17 cellular contexts compared by ENCODE assay signal in the genomic region with DNA sequence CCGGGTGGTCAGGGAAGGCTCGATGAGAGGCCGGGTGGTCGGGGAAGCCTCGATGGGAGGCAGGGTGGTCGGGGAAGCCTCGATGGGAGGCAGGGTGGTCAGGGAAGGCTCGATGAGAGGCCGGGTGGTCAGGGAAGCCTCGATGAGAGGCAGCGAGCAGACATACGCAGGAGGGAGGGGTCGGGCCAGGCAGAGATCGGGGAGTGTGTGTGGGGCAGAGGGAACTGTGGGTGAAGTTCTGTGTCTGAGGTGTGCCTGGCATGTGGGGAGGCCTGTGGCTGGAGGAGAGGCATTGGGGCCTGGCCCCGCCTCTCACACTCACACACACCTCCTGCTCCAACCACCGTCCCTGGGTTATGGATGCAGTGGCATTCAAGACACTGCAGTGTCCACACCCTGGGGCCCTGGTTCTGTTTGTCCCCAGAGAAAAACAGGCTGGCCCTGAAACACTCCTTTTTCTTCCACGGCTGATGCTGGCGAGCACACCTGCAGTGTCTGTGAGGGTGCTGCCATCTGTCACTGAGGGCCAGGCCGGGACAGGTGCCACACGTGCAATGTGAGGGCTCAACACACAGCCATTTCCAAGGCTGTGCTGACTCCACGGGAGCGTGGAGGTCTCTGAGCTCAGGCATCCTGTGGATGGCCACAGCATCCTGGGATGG. TPM values are rescaled to one million over a fixed set of nuclear protein-coding genes. Genes with fewer than 3 reads are reported as not detected.
DNase-seq lines count a peak whose midpoint lies in the region; ATAC-seq and TF ChIP-seq lines count a peak whose summit lies in the region.
"Had no signal": no experiment of that assay in that cellular context is flagged by ENCODE, and none has a peak within 500 bp of the region (broad histone marks: within the 10 kb centered on the region; RNA-seq: fewer than 3 reads in every experiment).

No MANE protein-coding gene starts in this region.

- CTCF ChIA-PET in Panc1 (lab: Charles Lee): no interaction called here

- 66% methylated on average over 12 of the region's 22 CpGs for WGBS in right lobe of liver (ENCODE audit: insufficient coverage, low coverage, low lambda C conversion rate, missing lambda C conversion rate)

- DNase-seq in right atrium auricular region (ENCODE audit: low spot score) (peak; percentile 26), cardiac septum (ENCODE audit: low spot score) (no peak), Panc1 (ENCODE audit: low read depth, low spot score) (no peak), glutamatergic neuron (peak; percentile 14), right lobe of liver (no peak), dermis blood vessel endothelial cell (no peak), SHP77 treated with DMSO at 0.1 percent for 48 hours (lab: John Stamatoyannopoulos, UW) (no peak)
- DNase-seq in activated naive CD4-positive, alpha-beta T cell treated with anti-CD3 and anti-CD28 coated beads, Interleukin-2, amount 50 U/mL, for 72 hours (ENCODE audit: low spot score in 2 of 2): no peak
- DNase-seq: CD4-positive, CD25-positive, alpha-beta regulatory T cell; EL; MV-4-11; NCI-H146; NCI-H524; PC-3; SK-N-SH had no signal

- H3K36me3 ChIP-seq in right atrium auricular region (no peaks in the 10 kb centered on the region), Panc1 (ENCODE audit: control insufficient read depth, insufficient read depth, low read length) (no peaks in the 10 kb centered on the region), right lobe of liver (no peaks in the 10 kb centered on the region)

- POLR2A ChIA-PET in Panc1 (lab: Charles Lee): no interaction called here

- intact Hi-C loops in cardiac septum (cut with DNase I): no loop called here
- intact Hi-C loops in Panc1 (cut with micrococcal nuclease; ENCODE audit: unreplicated experiment): no loop called here
- intact Hi-C loops in right lobe of liver (cut with DNase I): no loop called here

- H3K4me1 ChIP-seq in right atrium auricular region: no peaks in the 10 kb centered on the region
- H3K4me1 ChIP-seq in Panc1 (ENCODE audit: control insufficient read depth, insufficient read depth, low read length): peaks cover 18% of the 10 kb centered on the region
- H3K4me1 ChIP-seq in right lobe of liver: no peaks in the 10 kb centered on the region

- H3K9me3 ChIP-seq in right atrium auricular region (no peaks in the 10 kb centered on the region), Panc1 (ENCODE audit: control insufficient read depth, insufficient read depth, low read depth, low read length) (no peaks in the 10 kb centered on the region), right lobe of liver (no peaks in the 10 kb centered on the region)
- H3K9me3 ChIP-seq: SK-N-SH had no signal

- peaks cover 7% of the 10 kb centered on the region for H3K27me3 Mint-ChIP-seq in glutamatergic neuron (ENCODE audit: unreplicated experiment)

- no TSS peak for BruUV-seq in Panc1 (replicated peaks; lab: Mats Ljungman, UMichigan)

- H3K4me1 Mint-ChIP-seq in glutamatergic neuron (ENCODE audit: low read depth, unreplicated experiment): peaks cover 27% of the 10 kb centered on the region
- H3K4me1 Mint-ChIP-seq: CD4-positive, CD25-positive, alpha-beta regulatory T cell; IgD-negative memory B cell had no signal

- TF ChIP-seq POLR2A in right lobe of liver (IDR thresholded peaks at IDR 0.05): no peak

- no peak overlapping the region for H3K4me3 ChIP-seq in right atrium auricular region
- H3K4me3 ChIP-seq in Panc1 (ENCODE audit: low read depth in 2 of 2, low read length in 2 of 2): no peak overlapping the region
- H3K4me3 ChIP-seq in right lobe of liver: no peak overlapping the region

- no peak overlapping the region for H3K27ac Mint-ChIP-seq in glutamatergic neuron (ENCODE audit: unreplicated experiment)
- H3K27ac Mint-ChIP-seq in activated naive CD4-positive, alpha-beta T cell treated with anti-CD3 and anti-CD28 coated beads, Interleukin-2, amount 50 U/mL, for 72 hours: no peak overlapping the region
- H3K27ac Mint-ChIP-seq: CD4-positive, CD25-positive, alpha-beta regulatory T cell; IgD-negative memory B cell had no signal

- H3K9me3 Mint-ChIP-seq in glutamatergic neuron (ENCODE audit: unreplicated experiment): peaks cover 2% of the 10 kb centered on the region
- peaks cover 0 to 2% of the 10 kb centered on the region in 2 donors for H3K9me3 Mint-ChIP-seq in activated naive CD4-positive, alpha-beta T cell treated with anti-CD3 and anti-CD28 coated beads, Interleukin-2, amount 50 U/mL, for 72 hours
- H3K9me3 Mint-ChIP-seq: IgD-negative memory B cell had no signal

- in situ Hi-C loops in Panc1 (cut with HindIII; ENCODE audit: low pct_unique_long_range_greater_than_20kb, low sequenced_read_pairs): no loop called here

- H3K27ac ChIP-seq in right atrium auricular region: no peak overlapping the region
- H3K27ac ChIP-seq in Panc1 (ENCODE audit: low read length): no peak overlapping the region
- H3K27ac ChIP-seq in right lobe of liver: no peak overlapping the region

- ATAC-seq in Panc1: peak; percentile 49; the same call in 1 of the 2 replicates
- ATAC-seq in right lobe of liver: no peak
- ATAC-seq in activated naive CD4-positive, alpha-beta T cell treated with anti-CD3 and anti-CD28 coated beads, Interleukin-2, amount 50 U/mL, for 72 hours: no peak
- ATAC-seq: PC-3 had no signal

- TF ChIP-seq CTCF in right atrium auricular region (IDR thresholded peaks at IDR 0.05) (no peak), Panc1 (IDR thresholded peaks at IDR 0.05) (no peak), glutamatergic neuron (IDR thresholded peaks at IDR 0.05; ENCODE audit: partially characterized antibody, unreplicated experiment) (no peak), right lobe of liver (IDR thresholded peaks at IDR 0.05) (no peak)

- H3K36me3 Mint-ChIP-seq in glutamatergic neuron (ENCODE audit: unreplicated experiment): no peaks in the 10 kb centered on the region
- H3K36me3 Mint-ChIP-seq in activated naive CD4-positive, alpha-beta T cell treated with anti-CD3 and anti-CD28 coated beads, Interleukin-2, amount 50 U/mL, for 72 hours: no peaks in the 10 kb centered on the region
- H3K36me3 Mint-ChIP-seq: CD4-positive, CD25-positive, alpha-beta regulatory T cell; IgD-negative memory B cell had no signal

- no peak overlapping the region for H3K4me3 Mint-ChIP-seq in glutamatergic neuron (ENCODE audit: unreplicated experiment)
- H3K4me3 Mint-ChIP-seq: CD4-positive, CD25-positive, alpha-beta regulatory T cell; IgD-negative memory B cell had no signal

- H3K27me3 ChIP-seq in right atrium auricular region: no peaks in the 10 kb centered on the region
- no peaks in the 10 kb centered on the region; the same call in 1 of the 2 replicates for H3K27me3 ChIP-seq in Panc1 (ENCODE audit: control insufficient read depth, insufficient read depth, low read length)
- peaks cover 0 to under 1% of the 10 kb centered on the region in 2 donors for H3K27me3 ChIP-seq in right lobe of liver

RNA-seq across cellular contexts. Expression of gene PLEKHG4B, which starts 6.5 kb away (rescaled TPM):
- total RNA-seq in right atrium auricular region (under 1 TPM; 0.08 to 0.48 TPM), cardiac septum (0.03 TPM), Panc1 (2021; ENCODE audit: unreplicated experiment) (8.9 TPM), glutamatergic neuron (ENCODE audit: unreplicated experiment) (49.4 TPM), right lobe of liver (under 1 TPM in 2 of 6 experiments, not detected in 4; 0.13 to 0.18 TPM), dermis blood vessel endothelial cell (not detected in 2 replicates)
- 9.4 TPM for polyA plus RNA-seq in Panc1 (2012; ENCODE audit: insufficient read length)
- under 1 TPM in 1 of 2 donors, not detected in 1; 0.47 TPM for total RNA-seq in activated naive CD4-positive, alpha-beta T cell treated with anti-CD3 and anti-CD28 coated beads, Interleukin-2, amount 50 U/mL, for 72 hours
- total RNA-seq: CD4-positive, CD25-positive, alpha-beta regulatory T cell; T-helper 1 cell treated with Interleukin-12 subunit alpha and Interleukin-12 subunit beta and Interleukin-4 antibody, amounts not matched to agents 30 ng/mL and 1 ng/mL, for 36 hours had no signal
- polyA plus RNA-seq: CD4-positive, CD25-positive, alpha-beta regulatory T cell; IgD-negative memory B cell had no signal

Comparison
In these comparisons a context has a peak if more than half of its experiments do, and no peak if none do; other contexts are left out.
1. DNase-seq: peak in right atrium auricular region (single experiment) and glutamatergic neuron (single experiment); none in cardiac septum (single experiment), Panc1 (single experiment), right lobe of liver (0 of 3), dermis blood vessel endothelial cell (single experiment), activated naive CD4-positive, alpha-beta T cell treated with anti-CD3 and anti-CD28 coated beads, Interleukin-2, amount 50 U/mL, for 72 hours (0 of 2) and SHP77 treated with DMSO at 0.1 percent for 48 hours (single experiment).